Comparison of ENCODE assay signal across 8 cellular contexts in genomic region chr10:97713351-97713827, GRCh38. TPM values are rescaled to one million over a fixed set of nuclear protein-coding genes. Genes with fewer than 3 reads are reported as not detected.
DNase-seq lines count a peak whose midpoint lies in the region; ATAC-seq and TF ChIP-seq lines count a peak whose summit lies in the region.

MARVELD1 (plus strand) TSS chr10:97713730; CDS start chr10:97713877, 147 bp downstream.

- H3K79me2 ChIP-seq in H9 (ENCODE audit: insufficient read depth, low read length) = no peaks in the 10 kb centered on the region
- H3K79me2 ChIP-seq in OCI-LY7 (ENCODE audit: insufficient read depth, low read depth, low read length) = no peaks in the 10 kb centered on the region

- H3K36me3 Mint-ChIP-seq in CD8-positive, alpha-beta T cell = peaks cover 2% of the 10 kb centered on the region
- peaks cover 17 to 25% (median 19%) of the 10 kb centered on the region in 3 experiments for H3K36me3 Mint-ChIP-seq in H9 (ENCODE audit: insufficient read depth in 1 of 3, low read depth in 3 of 3)

- no peak within 1 kb of the TSS for H2BK120ac ChIP-seq in H9 (ENCODE audit: low read depth, low read length, poor library complexity, severe bottlenecking)

- no peaks in the 10 kb centered on the region for H3K9me3 ChIP-seq in CD8-positive, alpha-beta T cell (ENCODE audit: low read length)
- H3K9me3 ChIP-seq in H9 (ENCODE audit: control insufficient read depth, low read depth, low read length) (no peaks in the 10 kb centered on the region), OCI-LY7 (ENCODE audit: low read length) (no peaks in the 10 kb centered on the region)

- H2BK12ac ChIP-seq in H9 (ENCODE audit: insufficient read length, low read depth, low read length) = peak within 1 kb of the TSS; percentile 26

- H4K8ac ChIP-seq in H9 (replicated peaks; ENCODE audit: insufficient read length, low read depth, low read length) = no peak within 1 kb of the TSS

- H3K23me2 ChIP-seq in H9 (ENCODE audit: insufficient read length, low read depth, low read length, poor library complexity, severe bottlenecking) = peaks cover 21% of the 10 kb centered on the region

- H4K5ac ChIP-seq in H9 (ENCODE audit: insufficient read length, low read depth, low read length) = no peak within 1 kb of the TSS

- no peak within 1 kb of the TSS for H3T11ph ChIP-seq in H9 (ENCODE audit: low read length)

- H2AK5ac ChIP-seq in H9 (ENCODE audit: insufficient read length, low read length) = no peak within 1 kb of the TSS

- WGBS in H9 (ENCODE audit: extremely low coverage, insufficient read length, low lambda C conversion rate) = no CpG with 5 or more reads among the region's 38 CpGs

- ATAC-seq in CD8-positive, alpha-beta T cell = no peak
- ATAC-seq in HG03045 (IDR thresholded peaks at IDR 0.05; ENCODE audit: unreplicated experiment) (no peak), GM18870 (IDR thresholded peaks at IDR 0.05; ENCODE audit: unreplicated experiment) (no peak)

- no peak within 1 kb of the TSS for H2BK20ac ChIP-seq in H9 (ENCODE audit: low read depth, low read length, poor library complexity, severe bottlenecking)

- H3K9me2 ChIP-seq in OCI-LY7 (ENCODE audit: insufficient read depth, low read length) = no peaks in the 10 kb centered on the region

- peaks cover 15% of the 10 kb centered on the region for H3K4me1 Mint-ChIP-seq in CD8-positive, alpha-beta T cell (ENCODE audit: low read depth)
- H3K4me1 Mint-ChIP-seq in H9 = peaks cover 41 to 47% of the 10 kb centered on the region in 2 experiments

- no peak within 1 kb of the TSS for H3K23ac ChIP-seq in H9 (ENCODE audit: insufficient read length, low read depth, low read length)

- no TSS peak for BruUV-seq in OCI-LY7 (replicated peaks; lab: Mats Ljungman, UMichigan)

- H3K27ac Mint-ChIP-seq in CD8-positive, alpha-beta T cell = peak within 1 kb of the TSS; percentile 82
- H3K27ac Mint-ChIP-seq in H9 = peak within 1 kb of the TSS; percentile 97 to 99 (median 99)

- H3K36me3 ChIP-seq in CD8-positive, alpha-beta T cell (ENCODE audit: insufficient read depth, low read length) = no peaks in the 10 kb centered on the region
- no peaks in the 10 kb centered on the region for H3K36me3 ChIP-seq in OCI-LY7 (ENCODE audit: insufficient read depth, low read length)

- no peaks in the 10 kb centered on the region for H3K9me3 Mint-ChIP-seq in CD8-positive, alpha-beta T cell
- H3K9me3 Mint-ChIP-seq in H9 = no peaks in the 10 kb centered on the region; a peak in 1 of 5 replicates

- no peak within 1 kb of the TSS for H4K91ac ChIP-seq in H9 (ENCODE audit: insufficient read length, low read depth, low read length)

- no peak for DNase-seq in CD8-positive, alpha-beta T cell
- DNase-seq in H9 (peak; percentile 88), OCI-LY7 (ENCODE audit: low spot score) (no peak), cardiac fibroblast (ENCODE audit: low read depth in 2 of 2) (peak; percentile 78 to 91), islet precursor cell (peak; percentile 90)
- DNase-seq in stimulated activated CD4-positive, alpha-beta T cell treated with anti-CD3 and anti-CD28 coated beads, Interleukin-4, amount 100 ng/mL, for 24 hours = peak; percentile 9

- no peaks in the 10 kb centered on the region for H3K27me3 ChIP-seq in CD8-positive, alpha-beta T cell (ENCODE audit: insufficient read depth, low read length)
- H3K27me3 ChIP-seq in H9 (ENCODE audit: insufficient read depth, low read length) = no peaks in the 10 kb centered on the region

- H2BK5ac ChIP-seq in H9 (ENCODE audit: insufficient read length, low read length) = no peak within 1 kb of the TSS

- H3K4me2 ChIP-seq in H9 (ENCODE audit: insufficient read depth, insufficient read length, low read length) = peak within 1 kb of the TSS; percentile 81
- peak within 1 kb of the TSS; percentile 81 for H3K4me2 ChIP-seq in OCI-LY7 (ENCODE audit: low read length)

- H3K4me3 Mint-ChIP-seq in CD8-positive, alpha-beta T cell = peak within 1 kb of the TSS; percentile 99
- peak within 1 kb of the TSS; percentile 98 to 99 for H3K4me3 Mint-ChIP-seq in H9

- H3K27ac ChIP-seq in CD8-positive, alpha-beta T cell (ENCODE audit: low read depth, low read length) = no peak within 1 kb of the TSS
- H3K27ac ChIP-seq in H9 (ENCODE audit: insufficient read length, low read depth, low read length) = no peak within 1 kb of the TSS
- H3K27ac ChIP-seq in OCI-LY7 (ENCODE audit: low read depth, low read length, poor library complexity, severe bottlenecking) = no peak within 1 kb of the TSS

- H3K4ac ChIP-seq in H9 (ENCODE audit: low read depth, low read length) = no peak within 1 kb of the TSS

- peak within 1 kb of the TSS; percentile 49 for H3K9ac ChIP-seq in H9 (ENCODE audit: extremely low read depth, insufficient read length, low read length)

- H4K20me1 ChIP-seq in H9 (ENCODE audit: control insufficient read depth, insufficient read depth, insufficient read length) (no peaks in the 10 kb centered on the region), OCI-LY7 (ENCODE audit: insufficient read depth, low read length) (no peaks in the 10 kb centered on the region)

- H3K27me3 Mint-ChIP-seq in CD8-positive, alpha-beta T cell (ENCODE audit: low read depth) = peaks cover 20% of the 10 kb centered on the region
- H3K27me3 Mint-ChIP-seq in H9 (ENCODE audit: low read depth) = peaks cover 9% of the 10 kb centered on the region

- peak within 1 kb of the TSS; percentile 88 for H3K14ac ChIP-seq in H9 (ENCODE audit: insufficient read depth, low read length)

- TF ChIP-seq CTCF in CD8-positive, alpha-beta T cell (IDR thresholded peaks at IDR 0.05) = no peak
- TF ChIP-seq CTCF in H9 (conservative IDR thresholded peaks at IDR 0.05) (no peak), OCI-LY7 (conservative IDR thresholded peaks at IDR 0.05; ENCODE audit: low read length) (no peak), cardiac fibroblast (IDR thresholded peaks at IDR 0.05; ENCODE audit: low read depth, low read length) (no peak)

- POLR2A ChIA-PET in CD8-positive, alpha-beta T cell (lab: Charles Lee) = interaction anchor here (0.9 to 2.0 kb wide), 5 partner anchors 12 to 27 kb away, joined by 3 to 7 read pairs (median 5); partner anchors contain the start of genes AVPI1 and ZFYVE27
- POLR2A ChIA-PET in OCI-LY7 (lab: Charles Lee) = no interaction called here

- intact Hi-C loops in CD8-positive, alpha-beta T cell (cut with DNase I, micrococcal nuclease) = no loop called here
- intact Hi-C loops in OCI-LY7 (cut with micrococcal nuclease; ENCODE audit: unreplicated experiment) = no loop called here

- H3K4me1 ChIP-seq in CD8-positive, alpha-beta T cell (ENCODE audit: insufficient read depth, low read length) = peaks cover 9% of the 10 kb centered on the region
- H3K4me1 ChIP-seq in H9 (ENCODE audit: insufficient read depth, low read length) = peaks cover 4% of the 10 kb centered on the region; the same call in 1 of the 2 replicates
- H3K4me1 ChIP-seq in OCI-LY7 (ENCODE audit: insufficient read depth, low read length, poor library complexity, severe bottlenecking) = no peaks in the 10 kb centered on the region

- no peaks in the 10 kb centered on the region for H3K79me1 ChIP-seq in H9 (ENCODE audit: insufficient read depth, low read depth, low read length, poor library complexity, severe bottlenecking)

- H3K18ac ChIP-seq in H9 (ENCODE audit: insufficient read length, low read depth, low read length) = peak within 1 kb of the TSS; percentile 63

- H2AFZ ChIP-seq in H9 (ENCODE audit: low read length) = no peak within 1 kb of the TSS
- peak within 1 kb of the TSS; percentile 58; the same call in 1 of the 2 replicates for H2AFZ ChIP-seq in OCI-LY7 (ENCODE audit: low read length)

- H3K4me3 ChIP-seq in CD8-positive, alpha-beta T cell (ENCODE audit: low read depth, low read length) = peak within 1 kb of the TSS; percentile 57
- H3K4me3 ChIP-seq in OCI-LY7 (ENCODE audit: low read depth, low read length, poor library complexity, severe bottlenecking) = peak within 1 kb of the TSS; percentile 62
- peak within 1 kb of the TSS; percentile 81 to 84 for H3K4me3 ChIP-seq in cardiac fibroblast (replicated peaks in 1 of 2; ENCODE audit: low read depth in 2 of 2, low read length in 2 of 2)

- CTCF ChIA-PET in CD8-positive, alpha-beta T cell (lab: Charles Lee) = interaction anchor here (1.0 to 12.1 kb wide), 5 partner anchors 10 to 67 kb away, joined by 3 to 224 read pairs (median 4); partner anchors contain the start of genes AVPI1 and ZFYVE27
- CTCF ChIA-PET in OCI-LY7 (lab: Charles Lee; ENCODE audit: unreplicated experiment) = no interaction called here

- no peak within 1 kb of the TSS for H2BK15ac ChIP-seq in H9 (ENCODE audit: low read depth, low read length)

- H3K56ac ChIP-seq in H9 (ENCODE audit: insufficient read length, low read depth, low read length) = no peak within 1 kb of the TSS

RNA-seq across cellular contexts. Expression of gene MARVELD1, which starts in this region (rescaled TPM):
- under 1 TPM; 0.30 to 0.39 TPM for total RNA-seq in CD8-positive, alpha-beta T cell
- total RNA-seq in H9 (2021) = 26.6 and 26.7 TPM in 2 replicates
- total RNA-seq in OCI-LY7 (2014; rRNA removed; shearing (Covaris generic)) = not detected in 2 replicates
- 0.13 TPM in 1 of 2 replicates, not detected in the other for total RNA-seq in OCI-LY7 (2022)

Comparison
In these comparisons a context has a peak if more than half of its experiments do, and no peak if none do; other contexts are left out.
1. RNA of gene MARVELD1 (total RNA-seq): 26.6 to 26.7 TPM in H9; 0.30 to 0.39 TPM in CD8-positive, alpha-beta T cell and 0.13 TPM in OCI-LY7; every median in the first group is over 10 times any median in the second.
2. DNase-seq: peak in H9 (single experiment), cardiac fibroblast (2 of 2), islet precursor cell (single experiment) and stimulated activated CD4-positive, alpha-beta T cell treated with anti-CD3 and anti-CD28 coated beads, Interleukin-4, amount 100 ng/mL, for 24 hours (single experiment); none in CD8-positive, alpha-beta T cell (0 of 7) and OCI-LY7 (single experiment).
3. Peak in every context shown above with its lines, with median percentiles within 50 percentile points of each other: H3K4me3 ChIP-seq.